1 cellular context compared by ENCODE assay signal in genomic region chr1:97581614-97582051, GRCh38.
TF ChIP-seq lines count a peak whose summit lies in the region.

No MANE protein-coding gene starts in this region.

TF ChIP-seq in H1, 55 proteins besides CTCF, POLR2A, EP300 and RAD21 (continued from another document):
- TF ChIP-seq JUND (IDR thresholded peaks at IDR 0.05; ENCODE audit: low read length): no peak
